ENCODE assay signal across 8 cellular contexts in the genomic region with DNA sequence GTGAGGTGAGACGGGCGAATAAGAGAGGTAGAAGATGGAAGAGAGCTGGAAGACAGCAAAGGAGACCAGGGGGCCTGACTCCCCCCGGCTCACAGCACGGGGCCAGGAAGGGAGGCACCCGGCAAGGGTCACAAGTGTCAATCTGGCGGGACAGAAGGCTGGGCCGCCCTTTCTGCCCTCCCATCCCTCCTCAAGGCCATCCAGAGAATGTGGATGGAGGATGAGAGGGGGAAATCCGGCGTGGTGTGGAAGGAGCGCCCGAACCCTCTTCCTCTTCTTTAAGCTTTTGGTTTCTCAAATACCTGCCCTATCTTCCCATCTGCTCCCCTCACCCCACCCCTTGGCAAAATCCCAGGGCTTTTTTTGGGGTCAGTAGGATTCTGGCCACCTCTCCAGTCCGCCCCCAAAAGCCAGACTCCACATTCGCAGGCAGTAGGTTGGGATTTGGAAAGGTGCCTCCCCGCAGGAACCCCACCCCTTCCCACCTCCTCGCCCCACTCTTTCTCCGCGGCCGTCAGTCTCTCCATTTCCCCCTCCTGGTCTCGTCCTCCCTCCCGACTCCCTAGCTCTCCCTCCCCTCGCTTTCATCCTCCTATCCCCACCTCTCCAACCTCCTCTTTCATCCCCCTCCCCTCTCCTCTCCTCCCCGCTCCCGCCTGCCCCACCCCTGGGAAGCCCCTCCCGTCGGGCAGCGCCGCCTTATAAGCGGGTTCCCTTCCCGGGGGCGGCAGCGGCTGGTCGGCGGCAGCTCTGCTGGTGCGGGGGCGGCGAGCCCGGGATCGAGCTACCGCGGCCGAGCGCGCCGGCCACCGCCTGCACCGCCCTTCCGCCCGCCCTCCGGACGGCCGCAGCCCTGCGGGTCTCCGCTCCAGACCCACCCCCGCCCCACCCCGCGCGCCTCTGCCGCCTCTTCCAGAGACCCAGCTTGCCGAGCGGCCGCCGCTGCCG. TPM values are rescaled to one million over a fixed set of nuclear protein-coding genes. Genes with fewer than 3 reads are reported as not detected.
DNase-seq lines count a peak whose midpoint lies in the region; ATAC-seq and TF ChIP-seq lines count a peak whose summit lies in the region.

A gene with protein sequence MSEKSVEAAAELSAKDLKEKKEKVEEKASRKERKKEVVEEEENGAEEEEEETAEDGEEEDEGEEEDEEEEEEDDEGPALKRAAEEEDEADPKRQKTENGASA (plus strand): TSS at position 730 of the 948 bp plus-strand sequence. CDS start 343 bp downstream, outside the sequence.

- H3K27ac Mint-ChIP-seq in activated T-cell treated with anti-CD3 and anti-CD28 coated beads, Interleukin-2, amount 50 U/mL, for 72 hours: peak within 1 kb of the TSS; percentile 86
- peak within 1 kb of the TSS; percentile 98 to 99 (median 98) for H3K27ac Mint-ChIP-seq in nephron

- ATAC-seq in HG02840 (IDR thresholded peaks at IDR 0.05; ENCODE audit: low FRiP score, unreplicated experiment) (peak; percentile 5), HG03469 (IDR thresholded peaks at IDR 0.05; ENCODE audit: unreplicated experiment) (no peak)
- ATAC-seq in activated T-cell treated with anti-CD3 and anti-CD28 coated beads, Interleukin-2, amount 50 U/mL, for 72 hours (replicated peaks in 1 of 2): peak; percentile 21 to 37

- H3K4me3 Mint-ChIP-seq in activated T-cell treated with anti-CD3 and anti-CD28 coated beads, Interleukin-2, amount 50 U/mL, for 72 hours: peak within 1 kb of the TSS; percentile 94 to 96
- peak within 1 kb of the TSS; percentile 93 to 99 (median 96) for H3K4me3 Mint-ChIP-seq in nephron

- H3K4me1 Mint-ChIP-seq in activated T-cell treated with anti-CD3 and anti-CD28 coated beads, Interleukin-2, amount 50 U/mL, for 72 hours (ENCODE audit: low read depth): peaks cover 60% of the 10 kb centered on the region
- peaks cover 58% of the 10 kb centered on the region for H3K4me1 Mint-ChIP-seq in nephron

- H3K27me3 Mint-ChIP-seq in activated T-cell treated with anti-CD3 and anti-CD28 coated beads, Interleukin-2, amount 50 U/mL, for 72 hours (ENCODE audit: low read depth): peaks cover 42% of the 10 kb centered on the region
- H3K27me3 Mint-ChIP-seq in nephron (ENCODE audit: low read depth): no peaks in the 10 kb centered on the region

- DNase-seq in activated gamma-delta T cell (lab: John Stamatoyannopoulos, UW): peak; percentile 35
- DNase-seq in activated gamma-delta T cell treated with Interleukin-2 at 50 U/mL for 16 hours: no peak
- DNase-seq in NCI-H2171 (lab: John Stamatoyannopoulos, UW): peak; percentile 100
- peak; percentile 59 to 69 for DNase-seq in activated T-cell treated with anti-CD3 and anti-CD28 coated beads, Interleukin-2, amount 50 U/mL, for 72 hours
- DNase-seq in fibroblast of the conjunctiva (ENCODE audit: low read depth): peak; percentile 94

- no peaks in the 10 kb centered on the region for H3K9me3 Mint-ChIP-seq in activated T-cell treated with anti-CD3 and anti-CD28 coated beads, Interleukin-2, amount 50 U/mL, for 72 hours
- H3K9me3 Mint-ChIP-seq in nephron: no peaks in the 10 kb centered on the region

- TF ChIP-seq CTCF in nephron (IDR thresholded peaks at IDR 0.05; ENCODE audit: unreplicated experiment in 3 of 3): no peak

- peaks cover 11 to 12% of the 10 kb centered on the region in 2 donors for H3K36me3 Mint-ChIP-seq in activated T-cell treated with anti-CD3 and anti-CD28 coated beads, Interleukin-2, amount 50 U/mL, for 72 hours (ENCODE audit: insufficient read depth in 2 of 2)
- H3K36me3 Mint-ChIP-seq in nephron (ENCODE audit: low read depth): peaks cover 21% of the 10 kb centered on the region

RNA-seq across cellular contexts. Expression of the gene that starts here (rescaled TPM):
- total RNA-seq in activated T-cell treated with anti-CD3 and anti-CD28 coated beads, Interleukin-2, amount 50 U/mL, for 72 hours: 100 to 1,000 TPM; 119 to 154 TPM
